ENCODE assay signal across 8 cellular contexts in the genomic region with DNA sequence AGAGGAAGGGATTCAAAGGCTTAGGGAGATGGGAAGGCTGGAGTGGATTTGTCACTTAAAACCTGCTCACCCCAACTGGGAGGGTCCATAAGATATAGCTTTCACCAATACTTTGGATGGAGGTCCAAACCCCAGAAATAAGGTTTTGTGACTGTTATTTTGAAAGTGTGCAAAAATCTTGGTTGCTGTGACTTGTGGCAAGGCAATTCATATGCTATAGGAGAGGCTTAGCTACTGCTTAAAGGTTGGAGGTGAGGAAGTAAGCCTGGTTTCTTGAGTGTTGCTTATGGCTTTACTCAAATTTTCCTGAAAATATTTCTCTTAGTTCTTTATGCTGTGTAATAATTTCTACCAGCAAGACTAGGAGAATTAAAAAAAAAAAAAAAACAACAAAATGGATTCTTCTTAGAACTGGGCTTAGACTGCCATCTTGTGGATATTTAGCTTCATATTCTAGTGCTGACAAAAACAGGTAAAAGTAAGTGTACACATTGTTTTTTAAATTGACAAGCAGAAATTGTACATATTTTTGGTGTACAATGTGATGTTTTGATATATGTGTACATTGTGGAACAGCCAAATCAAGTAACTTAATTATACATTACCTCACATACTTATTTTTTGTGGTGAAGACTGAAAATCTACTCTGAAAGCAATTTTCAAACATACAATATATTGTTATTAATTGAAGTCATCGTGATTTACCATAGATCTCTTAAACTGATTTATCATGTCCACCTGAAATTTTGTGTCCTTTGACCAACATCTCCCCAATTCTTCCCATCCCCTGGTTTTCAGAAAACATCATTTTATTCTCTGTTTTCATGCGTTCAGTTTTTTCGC. TPM values are rescaled to one million over a fixed set of nuclear protein-coding genes. Genes with fewer than 3 reads are reported as not detected.
DNase-seq lines count a peak whose midpoint lies in the region; ATAC-seq and TF ChIP-seq lines count a peak whose summit lies in the region.

No MANE protein-coding gene starts in this region.

- H3K4me2 ChIP-seq in DOHH2 (ENCODE audit: low read length) = no peak overlapping the region
- no peak overlapping the region for H3K4me2 ChIP-seq in OCI-LY7 (ENCODE audit: low read length)

- H4K20me1 ChIP-seq in DOHH2 (ENCODE audit: control insufficient read depth, insufficient read depth, low read depth, low read length) = no peaks in the 10 kb centered on the region
- no peaks in the 10 kb centered on the region for H4K20me1 ChIP-seq in OCI-LY7 (ENCODE audit: insufficient read depth, low read length)

- H3K4me3 ChIP-seq in DOHH2 (ENCODE audit: low read length) (no peak overlapping the region), OCI-LY7 (ENCODE audit: low read depth, low read length, poor library complexity, severe bottlenecking) (no peak overlapping the region)

- BruUV-seq in OCI-LY7 (replicated peaks; lab: Mats Ljungman, UMichigan) = no TSS peak

- intact Hi-C loops in OCI-LY7 (cut with micrococcal nuclease; ENCODE audit: unreplicated experiment) = loop anchor here (1.0 to 5.0 kb wide), 7 partner anchors 35 to 526 kb away; a partner anchor contains a TSS

- in situ Hi-C loops in KBM-7 (cut with MboI; ENCODE audit: low pct_unique_long_range_greater_than_20kb, low sequenced_read_pairs) = no loop called here

- peaks cover 6% of the 10 kb centered on the region for H3K27me3 ChIP-seq in DOHH2 (ENCODE audit: control insufficient read depth, low read length)

- H2AFZ ChIP-seq in OCI-LY7 (ENCODE audit: low read length) = peak overlapping the region; percentile 66; the same call in 1 of the 2 replicates

- H3K9me2 ChIP-seq in DOHH2 (replicated peaks; ENCODE audit: control insufficient read depth, low read length) (no peaks in the 10 kb centered on the region), OCI-LY7 (ENCODE audit: insufficient read depth, low read length) (no peaks in the 10 kb centered on the region)

- H3K36me3 ChIP-seq in DOHH2 (ENCODE audit: control insufficient read depth, low read length) (no peaks in the 10 kb centered on the region), OCI-LY7 (ENCODE audit: insufficient read depth, low read length) (no peaks in the 10 kb centered on the region)

- POLR2A ChIA-PET in OCI-LY7 (lab: Charles Lee) = interaction anchor here (0.5 to 3.0 kb wide), 12 partner anchors 10 to 1107 kb away, joined by 3 to 24 read pairs (median 5); a partner anchor contains a TSS

- DNase-seq in KBM-7 = peak; percentile 79
- DNase-seq in OCI-LY7 (ENCODE audit: low spot score) = peak; percentile 81
- peak; percentile 86 for DNase-seq in dermis blood vessel endothelial cell
- DNase-seq in myocyte (ENCODE audit: low read depth) = peak; percentile 67

- H3K4me1 ChIP-seq in DOHH2 (ENCODE audit: control insufficient read depth, low read length) (peaks cover 24% of the 10 kb centered on the region), OCI-LY7 (ENCODE audit: insufficient read depth, low read length, poor library complexity, severe bottlenecking) (peaks cover 30% of the 10 kb centered on the region)

- ATAC-seq in HG03097 (IDR thresholded peaks at IDR 0.05; ENCODE audit: low FRiP score, unreplicated experiment) (no peak), GM21528 (IDR thresholded peaks at IDR 0.05; ENCODE audit: low FRiP score, unreplicated experiment) (no peak), GM18498 (IDR thresholded peaks at IDR 0.05; ENCODE audit: unreplicated experiment) (no peak)

- H3K27ac ChIP-seq in DOHH2 (ENCODE audit: low read depth, low read length) (no peak overlapping the region), OCI-LY7 (ENCODE audit: low read depth, low read length, poor library complexity, severe bottlenecking) (no peak overlapping the region)

- CTCF ChIA-PET in OCI-LY7 (lab: Charles Lee; ENCODE audit: unreplicated experiment) = interaction anchor here (0.7 to 1.6 kb wide), 2 partner anchors 38 to 148 kb away, joined by 3 to 4 read pairs; no protein-coding TSS in a partner anchor

- H3F3A ChIP-seq in DOHH2 (ENCODE audit: control insufficient read depth, insufficient read depth) = no peaks in the 10 kb centered on the region

- H3K79me2 ChIP-seq in DOHH2 (ENCODE audit: control insufficient read depth, low read length) (no peaks in the 10 kb centered on the region), OCI-LY7 (ENCODE audit: insufficient read depth, low read depth, low read length) (no peaks in the 10 kb centered on the region)

- H3K9me3 ChIP-seq in DOHH2 (ENCODE audit: control insufficient read depth, insufficient read depth, low read length) (no peaks in the 10 kb centered on the region), OCI-LY7 (ENCODE audit: low read length) (peaks cover 7% of the 10 kb centered on the region; the same call in 1 of the 2 replicates)

- TF ChIP-seq CTCF in DOHH2 (IDR thresholded peaks at IDR 0.05; ENCODE audit: low read depth, low read length, poor library complexity, severe bottlenecking) (peak; percentile 56), OCI-LY7 (conservative IDR thresholded peaks at IDR 0.05; ENCODE audit: low read length) (peak; percentile 97)

RNA-seq across cellular contexts. Expression of a gene that starts 23.0 kb away (rescaled TPM):
- not detected in 2 replicates for total RNA-seq in OCI-LY7 (2014; rRNA removed; shearing (Covaris generic))
- total RNA-seq in OCI-LY7 (2022) (not detected in 2 replicates), dermis blood vessel endothelial cell (not detected in 2 replicates), myocyte (not detected in 2 replicates)
- not detected for polyA plus RNA-seq in myocyte (2012)

RNA-seq across cellular contexts. Expression of a gene that starts 34.4 kb away (rescaled TPM):
- 569 and 729 TPM in 2 replicates for total RNA-seq in OCI-LY7 (2014; rRNA removed; shearing (Covaris generic))
- total RNA-seq in OCI-LY7 (2022) (737 and 762 TPM in 2 replicates), dermis blood vessel endothelial cell (117 and 168 TPM in 2 replicates), myocyte (0.47 TPM in 1 of 2 replicates, not detected in the other)
- polyA plus RNA-seq in myocyte (2012) = 3.2 TPM

RNA-seq across cellular contexts. Expression of a gene that starts 57.5 kb away (rescaled TPM):
- total RNA-seq in OCI-LY7 (2014; rRNA removed; shearing (Covaris generic)) = 1.8 and 1.9 TPM in 2 replicates
- 1.7 and 3.3 TPM in 2 replicates for total RNA-seq in OCI-LY7 (2022)
- 0.14 TPM in 1 of 2 replicates, not detected in the other for total RNA-seq in dermis blood vessel endothelial cell
- 0.47 TPM in 1 of 2 replicates, not detected in the other for total RNA-seq in myocyte
- polyA plus RNA-seq in myocyte (2012) = not detected

Comparison
In these comparisons a context has a peak if more than half of its experiments do, and no peak if none do; other contexts are left out.
1. RNA of a gene that starts 34.4 kb away (total RNA-seq): 569 to 762 TPM in OCI-LY7 and 117 to 168 TPM in dermis blood vessel endothelial cell; 0.47 TPM in myocyte; every median in the first group is over 10 times any median in the second.
2. Peak in every context shown above with its lines, with median percentiles within 50 percentile points of each other: DNase-seq.